Comparison of ENCODE assay signal across 8 cellular contexts in genomic region chr6:146914563-146915483, GRCh38.
DNase-seq lines count a peak whose midpoint lies in the region; ATAC-seq, FAIRE-seq and TF ChIP-seq lines count a peak whose summit lies in the region.

No MANE protein-coding gene starts in this region.

- H3K18ac ChIP-seq in IMR-90 (ENCODE audit: low read depth, low read length): peak overlapping the region; percentile 98

- H4K5ac ChIP-seq in IMR-90 (ENCODE audit: low read depth, low read length): peak overlapping the region; percentile 100

- no peak overlapping the region for H3K4me3 Mint-ChIP-seq in naive thymus-derived CD8-positive, alpha-beta T cell

- H2AK9ac ChIP-seq in IMR-90 (replicated peaks; ENCODE audit: low read depth, low read length, poor library complexity): peak overlapping the region; percentile 39

- H3K27ac ChIP-seq in A549: peak overlapping the region; percentile 96 to 100
- H3K27ac ChIP-seq in IMR-90 (ENCODE audit: insufficient read depth, low read length): peak overlapping the region; percentile 98
- H3K27ac ChIP-seq in tibial nerve: peak overlapping the region; percentile 46 to 89 (median 76)

- H3K14ac ChIP-seq in IMR-90 (replicated peaks; ENCODE audit: low read depth, low read length): peak overlapping the region; percentile 95

- H3K4me2 ChIP-seq in A549 (peak overlapping the region; percentile 97), IMR-90 (ENCODE audit: low read depth, low read length) (peak overlapping the region; percentile 94)

- TF ChIP-seq POLR2A in A549 (IDR thresholded peaks at IDR 0.05; ENCODE audit: low read length): no peak
- peak; percentile 74 for TF ChIP-seq POLR2A in IMR-90 (IDR thresholded peaks at IDR 0.05; ENCODE audit: low read depth, low read length)
- no peak for TF ChIP-seq POLR2A in tibial nerve (IDR thresholded peaks at IDR 0.05)

- H3K4me1 ChIP-seq in A549: peaks cover 38% of the 10 kb centered on the region
- peaks cover 16% of the 10 kb centered on the region for H3K4me1 ChIP-seq in IMR-90 (ENCODE audit: control insufficient read depth, insufficient read depth, low read length)
- H3K4me1 ChIP-seq in tibial nerve: peaks cover 0 to 26% (median 4%) of the 10 kb centered on the region in 4 donors

- no peak overlapping the region for H3K27ac Mint-ChIP-seq in naive thymus-derived CD8-positive, alpha-beta T cell

- TF ChIP-seq CTCF in A549 (IDR thresholded peaks at IDR 0.05) (no peak), IMR-90 (conservative IDR thresholded peaks at IDR 0.05; ENCODE audit: low read depth, low read length) (no peak), astrocyte of the spinal cord (IDR thresholded peaks at IDR 0.05; ENCODE audit: low read depth, low read length) (no peak), tibial nerve (IDR thresholded peaks at IDR 0.05) (no peak)

- BruUV-seq in IMR-90 (replicated peaks; lab: Mats Ljungman, UMichigan): TSS peak; percentile 78

- POLR2A ChIA-PET in A549 (lab: Yijun Ruan, JAX): interaction anchor here (0.7 to 2.0 kb wide), 5 partner anchors 10 to 288 kb away, joined by 3 to 10 read pairs (median 4); no protein-coding TSS in a partner anchor
- POLR2A ChIA-PET in IMR-90 (lab: Charles Lee; ENCODE audit: unreplicated experiment): interaction anchor here (0.7 kb wide), 1 partner anchor 11 kb away, joined by 4 read pairs; no protein-coding TSS in a partner anchor
- POLR2A ChIA-PET in naive thymus-derived CD8-positive, alpha-beta T cell (lab: Charles Lee): no interaction called here

- peak overlapping the region; percentile 74 to 93 for H4K8ac ChIP-seq in IMR-90 (ENCODE audit: low read depth in 2 of 2, low read length in 2 of 2)

- H3K27me3 Mint-ChIP-seq in naive thymus-derived CD8-positive, alpha-beta T cell: peaks cover 2 to 20% (median 8%) of the 10 kb centered on the region in 5 donors

- peak overlapping the region; percentile 95 for H3K23ac ChIP-seq in IMR-90 (ENCODE audit: low read depth, low read length)

- peak overlapping the region; percentile 82 for H3K9ac ChIP-seq in IMR-90 (ENCODE audit: low read depth, low read length)

- H3K27me3 ChIP-seq in IMR-90 (ENCODE audit: control insufficient read depth, insufficient read depth, low read length): no peaks in the 10 kb centered on the region
- H3K27me3 ChIP-seq in tibial nerve: no peaks in the 10 kb centered on the region

- dilution Hi-C loops in IMR-90 (cut with HindIII; ENCODE audit: low sequenced_read_pairs, unreplicated experiment): no loop called here

- peak overlapping the region; percentile 98 for H2BK120ac ChIP-seq in IMR-90 (ENCODE audit: low read depth, low read length)

- H4K91ac ChIP-seq in IMR-90 (ENCODE audit: insufficient read depth, low read depth, low read length): peak overlapping the region; percentile 97

- H3K4me3 ChIP-seq in A549 (peak overlapping the region; percentile 36), IMR-90 (ENCODE audit: insufficient read depth, low read depth, low read length) (peak overlapping the region; percentile 52; the same call in 1 of the 2 replicates), astrocyte of the spinal cord (ENCODE audit: low read depth, low read length) (peak overlapping the region; percentile 26), tibial nerve (peak overlapping the region in 3 of 4 donors; percentile 9 to 38 (median 17))

- ATAC-seq in A549: peak; percentile 81 to 85
- peak; percentile 67 for ATAC-seq in IMR-90 (ENCODE audit: low read depth)
- no peak for ATAC-seq in naive thymus-derived CD8-positive, alpha-beta T cell
- no peak for ATAC-seq in GM21381 (IDR thresholded peaks at IDR 0.05; ENCODE audit: unreplicated experiment)

- peak overlapping the region; percentile 95 for H2BK20ac ChIP-seq in IMR-90 (ENCODE audit: low read depth, low read length)

- 0 out of 5 replicates have a peak, but pooled peaks of 1 of the 2 experiments have one; percentile 11 for TF ChIP-seq RAD21 in A549 (conservative IDR thresholded peaks at IDR 0.05 in 1 of 2, IDR thresholded peaks at IDR 0.05 in 1 of 2)
- no peak for TF ChIP-seq RAD21 in IMR-90 (IDR thresholded peaks at IDR 0.05; ENCODE audit: low read length)

- H3K79me1 ChIP-seq in IMR-90 (ENCODE audit: low read depth in 1 of 2, low read length in 2 of 2): peaks cover 9 to 20% of the 10 kb centered on the region in 2 experiments; a peak in 3 of 4 replicates

- peak overlapping the region; percentile 82 for H2AK5ac ChIP-seq in IMR-90 (ENCODE audit: low read depth, low read length)

- H2BK15ac ChIP-seq in IMR-90 (ENCODE audit: low read depth, low read length): peak overlapping the region; percentile 84

- DNase-seq in A549 (ENCODE audit: low read depth in 1 of 2, low spot score in 1 of 2): peak; percentile 44 to 82
- peak; percentile 96 for DNase-seq in IMR-90
- DNase-seq in astrocyte of the spinal cord (ENCODE audit: low read depth, low spot score): peak; percentile 98
- DNase-seq in kidney tubule cell (ENCODE audit: low spot score): peak; percentile 95
- DNase-seq in tibial nerve (ENCODE audit: low spot score in 2 of 2): peak in 1 of 2 donors; percentile 31
- DNase-seq in naive thymus-derived CD8-positive, alpha-beta T cell: no peak
- no peak for DNase-seq in NCI-H345 (lab: John Stamatoyannopoulos, UW)

- H3K9me3 Mint-ChIP-seq in naive thymus-derived CD8-positive, alpha-beta T cell: no peaks in the 10 kb centered on the region

- H4K20me1 ChIP-seq in IMR-90 (ENCODE audit: insufficient read depth, low read length): no peaks in the 10 kb centered on the region

- in situ Hi-C loops in IMR-90 (cut with MboI; ENCODE audit: low sequenced_read_pairs): loop anchor here (25.0 kb wide), 1 partner anchor 297 kb away; the partner anchor contains the start of gene STXBP5
- in situ Hi-C loops in astrocyte of the spinal cord (cut with HindIII; ENCODE audit: low sequenced_read_pairs): no loop called here

- H3K4ac ChIP-seq in IMR-90 (ENCODE audit: low read depth, low read length): peak overlapping the region; percentile 92

- H2AFZ ChIP-seq in IMR-90 (replicated peaks; ENCODE audit: low read length, poor library complexity): peak overlapping the region; percentile 38

- H3K9me1 ChIP-seq in IMR-90 (ENCODE audit: insufficient read depth, low read length): peaks cover 8% of the 10 kb centered on the region

- H3K36me3 ChIP-seq in IMR-90 (ENCODE audit: control insufficient read depth, insufficient read depth, low read length): no peaks in the 10 kb centered on the region
- H3K36me3 ChIP-seq in tibial nerve: no peaks in the 10 kb centered on the region

- peak overlapping the region; percentile 98 for H3K56ac ChIP-seq in IMR-90 (ENCODE audit: extremely low read depth, insufficient read depth, low read length)

- TF ChIP-seq EP300 in A549 (IDR thresholded peaks at IDR 0.05): peak; percentile 71 to 84; a peak in 2 of 5 replicates
- peak in 1 of 2 donors; percentile 28 for TF ChIP-seq EP300 in tibial nerve (IDR thresholded peaks at IDR 0.05)

- peaks cover 2 to 6% (median 4%) of the 10 kb centered on the region in 4 donors for H3K4me1 Mint-ChIP-seq in naive thymus-derived CD8-positive, alpha-beta T cell

- FAIRE-seq in A549 (lab: Jason Lieb, UNC): no peak

- CTCF ChIA-PET in A549 (lab: Yijun Ruan, JAX) (no interaction called here), IMR-90 (lab: Yijun Ruan, JAX) (interaction anchor here (0.7 kb wide), 1 partner anchor 282 kb away, joined by 3 read pairs; no protein-coding TSS in a partner anchor)

- H3K9me3 ChIP-seq in A549 (no peaks in the 10 kb centered on the region; the same call in 2 of the 3 replicates), IMR-90 (ENCODE audit: control insufficient read depth, insufficient read depth, low read length) (no peaks in the 10 kb centered on the region), tibial nerve (no peaks in the 10 kb centered on the region)

- peak overlapping the region; percentile 95 for H2BK5ac ChIP-seq in IMR-90 (ENCODE audit: low read depth, low read length, poor library complexity, severe bottlenecking)

- WGBS in A549 (ENCODE audit: missing lambda C conversion rate): 1% methylated on average over 8 of the region's 8 CpGs
- WGBS in IMR-90 (ENCODE audit: extremely low coverage in 2 of 2, insufficient read length in 1 of 2), 2 experiments: no CpG with 5 or more reads among the region's 8 CpGs
- WGBS in tibial nerve, 2 donors: 23 to 27% methylated on average over 8 of the region's 8 CpGs

- H3K36me3 Mint-ChIP-seq in naive thymus-derived CD8-positive, alpha-beta T cell: no peaks in the 10 kb centered on the region

- intact Hi-C loops in IMR-90 (cut with micrococcal nuclease): loop anchor here (1.0 to 5.0 kb wide), 6 partner anchors 58 to 370 kb away; no protein-coding TSS in a partner anchor

TF ChIP-seq in A549, 52 proteins besides CTCF, POLR2A, EP300 and RAD21 (continues in another document):
- TF ChIP-seq KDM1A (IDR thresholded peaks at IDR 0.05; ENCODE audit: low read depth) (no peak), EHF (CRISPR knock-in tag; IDR thresholded peaks at IDR 0.05) (no peak), BCL3 (IDR thresholded peaks at IDR 0.05) (peak; percentile 54; the same call in 1 of the 3 replicates), CBX8 (IDR thresholded peaks at IDR 0.05) (no peak), CEBPB (IDR thresholded peaks at IDR 0.05) (peak; percentile 73 to 90), CHD4 (IDR thresholded peaks at IDR 0.05; ENCODE audit: borderline replicate concordance) (no peak)

TF ChIP-seq in IMR-90, 13 proteins besides CTCF, POLR2A, EP300 and RAD21:
- TF ChIP-seq CEBPB (IDR thresholded peaks at IDR 0.05; ENCODE audit: low read depth, low read length) (peak; percentile 58), BHLHE40 (IDR thresholded peaks at IDR 0.05; ENCODE audit: low read depth, low read length) (peak; percentile 54; the same call in 1 of the 2 replicates), FOS (IDR thresholded peaks at IDR 0.05; ENCODE audit: low read depth, low read length) (peak; percentile 93), SMC3 (IDR thresholded peaks at IDR 0.05; ENCODE audit: low read depth, low read length) (no peak), CHD1 (IDR thresholded peaks at IDR 0.05; ENCODE audit: low read depth, low read length) (peak; percentile 86; the same call in 1 of the 2 replicates)

Comparison
In these comparisons a context has a peak if more than half of its experiments do, and no peak if none do; other contexts are left out.
1. ATAC-seq: peak in A549 (2 of 2) and IMR-90 (single experiment); none in naive thymus-derived CD8-positive, alpha-beta T cell (0 of 2) and GM21381 (single experiment).
2. DNase-seq: peak in A549 (2 of 2), IMR-90 (single experiment), astrocyte of the spinal cord (single experiment) and kidney tubule cell (single experiment); none in naive thymus-derived CD8-positive, alpha-beta T cell (0 of 10) and NCI-H345 (single experiment).
3. Peak in every context shown above with its lines, with median percentiles within 50 percentile points of each other: H3K27ac ChIP-seq and H3K4me3 ChIP-seq.